In genomic region chr6:46267515-46267914, GRCh38 we compare ENCODE assay signal across 27 cellular contexts.
"Had no signal": no experiment of that assay in that cellular context is flagged by ENCODE, and none has a peak within 500 bp of the region (broad histone marks: within the 10 kb centered on the region; RNA-seq: fewer than 3 reads in every experiment).

No MANE protein-coding gene starts in this region.

- H3K4me1 ChIP-seq: spleen, thyroid gland, upper lobe of left lung had no signal

- DNase-seq: naive thymus-derived CD8-positive, alpha-beta T cell; nephron progenitor cell; nucleus accumbens; posterior cingulate gyrus; psoas muscle; right cardiac atrium; spleen; stimulated activated CD4-positive, alpha-beta T cell treated with anti-CD3 and anti-CD28 coated beads, Interleukin-12 subunit alpha, Interleukin-12 subunit beta, amount 100 ng/mL, for 4 hours; stimulated activated CD4-positive, alpha-beta T cell treated with anti-CD3 and anti-CD28 coated beads, Interleukin-1b, Interleukin-23, amount 100 ng/mL, for 48 hours; stimulated activated CD4-positive, alpha-beta T cell treated with anti-CD3 and anti-CD28 coated beads, Interleukin-4, amount 100 ng/mL, for 24 hours; stimulated activated naive B cell treated with anti-CD40 and anti-IgM and Interleukin-4, amounts not matched to agents 10 μg/mL and 1 μg/mL and 100 μg/mL, for 72 hours; stimulated activated naive CD4-positive, alpha-beta T cell treated with Interleukin-2 at 50 U/mL for 16 hours; stomach; thyroid gland; trophoblast cell; upper lobe of left lung had no signal

- H3K4me3 ChIP-seq: psoas muscle, skin epidermis, smooth muscle cell, spleen, stomach, thoracic aorta, thyroid gland, tibial nerve, upper lobe of left lung, vagina had no signal

- H3K4me2 ChIP-seq: smooth muscle cell had no signal

- FAIRE-seq: urothelium cell line had no signal

- H3K79me2 ChIP-seq: parathyroid adenoma had no signal

- ATAC-seq: naive thymus-derived CD8-positive, alpha-beta T cell; natural killer cell treated with Interleukin-12 subunit alpha and Interleukin-12 subunit beta and Interleukin-15 and Interleukin-18, amount 100 ng/mL, for 72 hours; psoas muscle; right cardiac atrium; sciatic nerve; stimulated activated effector memory CD8-positive, alpha-beta T cell treated with anti-CD3 and anti-CD28 coated beads, Interleukin-12 subunit alpha, Interleukin-12 subunit beta, amount 100 ng/mL, for 72 hours; stimulated activated naive B cell treated with anti-CD40 and anti-IgM and Interleukin-4, amounts not matched to agents 10 μg/mL and 1 μg/mL and 100 μg/mL, for 72 hours had no signal

- H3K9me3 ChIP-seq: neutrophil, psoas muscle, spleen, stomach, thoracic aorta, thyroid gland, tibial nerve, upper lobe of left lung, vagina had no signal

- H3K27me3 ChIP-seq: neutrophil, spleen, stomach, thyroid gland, tibial nerve, upper lobe of left lung, vagina had no signal

- H2AFZ ChIP-seq: parathyroid adenoma had no signal

- H3K36me3 ChIP-seq: neutrophil, spleen, stomach, thoracic aorta, thyroid gland, tibial nerve, upper lobe of left lung, vagina had no signal

- H3K27ac ChIP-seq: neutrophil, parathyroid adenoma, psoas muscle, skin epidermis, spleen, stomach, thoracic aorta, thyroid gland, tibial nerve, upper lobe of left lung, vagina had no signal

- H3K9ac ChIP-seq: parathyroid adenoma had no signal
